16 cellular contexts compared by ENCODE assay signal in the genomic region with DNA sequence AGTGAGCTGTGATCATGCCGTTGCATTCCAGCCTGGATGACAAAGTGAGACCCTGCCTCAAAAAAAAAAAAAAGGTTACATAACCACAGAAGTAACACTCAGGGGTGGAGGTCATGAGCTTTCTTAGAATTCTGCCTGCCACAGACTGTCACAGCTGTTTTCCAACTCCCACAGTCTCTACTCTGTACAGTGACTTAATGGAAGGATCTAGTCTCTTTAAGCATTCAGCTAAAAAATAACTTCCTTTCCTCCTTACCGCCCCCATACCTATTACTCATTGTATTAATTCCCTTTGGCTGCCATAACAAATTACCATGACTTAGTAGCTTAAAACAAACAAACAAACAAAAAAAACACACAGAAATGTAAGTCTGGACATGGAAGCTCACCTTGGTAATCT.
"Had no signal": no experiment of that assay in that cellular context is flagged by ENCODE, and none has a peak within 500 bp of the region (broad histone marks: within the 10 kb centered on the region; RNA-seq: fewer than 3 reads in every experiment).

No MANE protein-coding gene starts in this region.

- ATAC-seq: activated CD8-positive, alpha-beta memory T cell treated with anti-CD3 and anti-CD28 coated beads, Interleukin-2, amount 10 ng/mL, durations not matched to agents 7 days and 5 days; esophagus mucosa; gastroesophageal sphincter; left ventricle myocardium superior had no signal

- DNase-seq: activated CD4-positive, alpha-beta T cell treated with anti-CD3 and anti-CD28 coated beads for 1 hour; activated CD4-positive, alpha-beta T cell treated with anti-CD3 and anti-CD28 coated beads, Interleukin-2, amount 50 U/mL, for 4 hours; activated CD8-positive, alpha-beta memory T cell treated with anti-CD3 and anti-CD28 coated beads, Interleukin-2, amount 10 ng/mL, durations not matched to agents 7 days and 5 days; activated naive CD4-positive, alpha-beta T cell treated with anti-CD3 and anti-CD28 coated beads for 36 hours; activated T-cell treated with anti-CD3 and anti-CD28 coated beads, Interleukin-2, amount 50 U/mL, for 1 hour; aorta; cerebellar nuclear complex; cortex of kidney; effector CD4-positive, alpha-beta T cell; heart left ventricle; left ventricle myocardium superior; occipital lobe; stimulated activated CD4-positive, alpha-beta T cell treated with anti-CD3 and anti-CD28 coated beads, Interleukin-2, amount 100 ng/mL, for 48 hours; thyroid gland had no signal
